Comparison of ENCODE assay signal across 31 cellular contexts in the genomic region with DNA sequence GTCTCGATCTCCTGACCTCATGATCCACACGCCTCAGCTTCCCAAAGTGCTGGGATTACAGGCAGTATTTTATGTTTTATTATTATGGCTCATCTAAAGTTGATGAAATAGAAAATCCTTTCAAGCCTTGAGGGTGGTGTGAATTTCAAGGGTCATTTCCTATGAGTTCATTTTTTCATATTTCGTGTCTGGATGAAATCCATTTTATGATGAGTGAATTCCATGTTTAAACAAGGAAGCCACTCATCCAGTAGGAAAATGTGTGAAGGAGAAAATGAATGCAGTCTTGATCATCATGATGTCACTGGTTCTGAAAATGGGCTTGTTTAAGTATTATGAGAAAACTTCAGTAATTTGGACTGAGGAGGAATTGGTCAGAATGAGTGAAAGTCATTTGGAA.
"Had no signal": no experiment of that assay in that cellular context is flagged by ENCODE, and none has a peak within 500 bp of the region (broad histone marks: within the 10 kb centered on the region; RNA-seq: fewer than 3 reads in every experiment).

No MANE protein-coding gene starts in this region.

- H3K27me3 ChIP-seq: adrenal gland, breast epithelium, cardiac muscle cell, colonic mucosa, esophagus squamous epithelium, foreskin keratinocyte, gastrocnemius medialis had no signal

- H3K27ac ChIP-seq: adrenal gland, breast epithelium, cardiac muscle cell, colonic mucosa, epithelial cell of prostate, esophagus squamous epithelium, foreskin keratinocyte, gastrocnemius medialis had no signal

- H3K4me3 ChIP-seq: adrenal gland, breast epithelium, cardiac muscle cell, colonic mucosa, esophagus squamous epithelium, gastrocnemius medialis had no signal

- H3K9me3 ChIP-seq: adrenal gland, breast epithelium, colonic mucosa, esophagus squamous epithelium, gastrocnemius medialis had no signal

- DNase-seq: activated CD4-positive, alpha-beta memory T cell treated with anti-CD3 and anti-CD28 coated beads for 36 hours; activated CD4-positive, alpha-beta T cell treated with anti-CD3 and anti-CD28 coated beads for 36 hours; activated CD4-positive, alpha-beta T cell treated with anti-CD3 and anti-CD28 coated beads, Interleukin-2, amount 10 ng/mL, durations not matched to agents 24 days and 14 days; activated CD4-positive, CD25-positive, alpha-beta regulatory T cell; activated CD4-positive, CD25-positive, alpha-beta regulatory T cell treated with anti-CD3 and anti-CD28 coated beads, Interleukin-2, amount 50 U/mL, for 72 hours; activated CD8-positive, alpha-beta memory T cell treated with anti-CD3 and anti-CD28 coated beads, Interleukin-2, amount 10 ng/mL, durations not matched to agents 7 days and 5 days; activated CD8-positive, alpha-beta memory T cell treated with anti-CD3 and anti-CD28 coated beads, Interleukin-2, amount 50 U/mL, for 4 hours; activated CD8-positive, alpha-beta T cell treated with anti-CD3 and anti-CD28 coated beads, Interleukin-2, amount 10 ng/mL, durations not matched to agents 7 days and 5 days; activated effector memory CD4-positive, alpha-beta T cell treated with anti-CD3 and anti-CD28 coated beads, Interleukin-2, amount 50 U/mL, for 16 hours; activated naive CD4-positive, alpha-beta T cell treated with anti-CD3 and anti-CD28 coated beads for 36 hours; activated naive CD8-positive, alpha-beta T cell treated with anti-CD3 and anti-CD28 coated beads for 36 hours; activated naive CD8-positive, alpha-beta T cell treated with anti-CD3 and anti-CD28 coated beads, Interleukin-2, amount 50 U/mL, for 24 hours; activated T-cell treated with anti-CD3 and anti-CD28 coated beads, Interleukin-2, amount 50 U/mL, for 1 hour; activated T-cell treated with anti-CD3 and anti-CD28 coated beads, Interleukin-2, amount 50 U/mL, for 48 hours; adrenal gland; amygdala; aorta; central memory CD4-positive, alpha-beta T cell; cerebellar nuclear complex; colonic mucosa; effector CD8-positive, alpha-beta T cell; esophagus squamous epithelium; foreskin keratinocyte; gastrocnemius medialis; glutamatergic neuron; SW 1271; T-cell; T1000 had no signal

- H3K4me1 ChIP-seq: breast epithelium, colonic mucosa, gastrocnemius medialis had no signal

- H3K36me3 ChIP-seq: adrenal gland, breast epithelium, cardiac muscle cell, colonic mucosa, esophagus squamous epithelium, gastrocnemius medialis had no signal
